Comparison of ENCODE assay signal across 1 cellular context in genomic region chr18:23136326-23137092, GRCh38.
A peak's percentile ranks its signal among the peaks of the same experiment; 100 is the strongest.
TF ChIP-seq lines count a peak whose summit lies in the region.

No MANE protein-coding gene starts in this region.

TF ChIP-seq in HepG2, 621 proteins besides CTCF, POLR2A, EP300 and RAD21 (continued from another document and continues in another):
- TF ChIP-seq, protein P1, sequence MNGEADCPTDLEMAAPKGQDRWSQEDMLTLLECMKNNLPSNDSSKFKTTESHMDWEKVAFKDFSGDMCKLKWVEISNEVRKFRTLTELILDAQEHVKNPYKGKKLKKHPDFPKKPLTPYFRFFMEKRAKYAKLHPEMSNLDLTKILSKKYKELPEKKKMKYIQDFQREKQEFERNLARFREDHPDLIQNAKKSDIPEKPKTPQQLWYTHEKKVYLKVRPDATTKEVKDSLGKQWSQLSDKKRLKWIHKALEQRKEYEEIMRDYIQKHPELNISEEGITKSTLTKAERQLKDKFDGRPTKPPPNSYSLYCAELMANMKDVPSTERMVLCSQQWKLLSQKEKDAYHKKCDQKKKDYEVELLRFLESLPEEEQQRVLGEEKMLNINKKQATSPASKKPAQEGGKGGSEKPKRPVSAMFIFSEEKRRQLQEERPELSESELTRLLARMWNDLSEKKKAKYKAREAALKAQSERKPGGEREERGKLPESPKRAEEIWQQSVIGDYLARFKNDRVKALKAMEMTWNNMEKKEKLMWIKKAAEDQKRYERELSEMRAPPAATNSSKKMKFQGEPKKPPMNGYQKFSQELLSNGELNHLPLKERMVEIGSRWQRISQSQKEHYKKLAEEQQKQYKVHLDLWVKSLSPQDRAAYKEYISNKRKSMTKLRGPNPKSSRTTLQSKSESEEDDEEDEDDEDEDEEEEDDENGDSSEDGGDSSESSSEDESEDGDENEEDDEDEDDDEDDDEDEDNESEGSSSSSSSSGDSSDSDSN (CRISPR knock-in tag; IDR thresholded peaks at IDR 0.05) = peak; percentile 81
- TF ChIP-seq ARNT2 (CRISPR knock-in tag; IDR thresholded peaks at IDR 0.05; ENCODE audit: low read depth) (peak; percentile 65; the same call in 1 of the 2 replicates), ZBTB4 (CRISPR knock-in tag; IDR thresholded peaks at IDR 0.05; ENCODE audit: borderline replicate concordance) (peak; percentile 58; the same call in 1 of the 2 replicates), SYNCRIP (IDR thresholded peaks at IDR 0.05; ENCODE audit: insufficient read depth, low read depth, low read length) (no peak), HMGXB4 (CRISPR knock-in tag; IDR thresholded peaks at IDR 0.05; ENCODE audit: borderline replicate concordance in 1 of 2, low read depth in 1 of 2) (peak in 1 of 2 experiments; percentile 68; a peak in 2 of 4 replicates), THAP9 (CRISPR knock-in tag; IDR thresholded peaks at IDR 0.05; ENCODE audit: borderline replicate concordance) (peak; percentile 71), ASH2L (IDR thresholded peaks at IDR 0.05; ENCODE audit: insufficient read length, low read depth, low read length) (peak; percentile 57), HNRNPUL1 (IDR thresholded peaks at IDR 0.05; ENCODE audit: low read depth, low read length) (no peak), YEATS4 (CRISPR knock-in tag; IDR thresholded peaks at IDR 0.05; ENCODE audit: borderline replicate concordance) (peak; percentile 6; the same call in 1 of the 2 replicates), ERF (CRISPR knock-in tag; IDR thresholded peaks at IDR 0.05) (no peak), ZNF670 (CRISPR knock-in tag; IDR thresholded peaks at IDR 0.05; ENCODE audit: borderline replicate concordance) (0 out of 2 replicates have a peak, but pooled peaks have one; percentile 20), ZNF766 (CRISPR knock-in tag; IDR thresholded peaks at IDR 0.05; ENCODE audit: borderline replicate concordance) (peak; percentile 9; the same call in 1 of the 2 replicates), CCDC6 (CRISPR knock-in tag; IDR thresholded peaks at IDR 0.05) (0 out of 2 replicates have a peak, but pooled peaks have one; percentile 21), ZNF589 (CRISPR knock-in tag; conservative IDR thresholded peaks at IDR 0.05) (0 out of 2 replicates have a peak, but pooled peaks have one; percentile 33), NR2F2 (IDR thresholded peaks at IDR 0.05; ENCODE audit: borderline replicate concordance, low read depth) (no peak; the same call in 1 of the 2 replicates), POGK (CRISPR knock-in tag; conservative IDR thresholded peaks at IDR 0.05) (peak; percentile 43; the same call in 1 of the 2 replicates), BORCS8-MEF2B (CRISPR knock-in tag; IDR thresholded peaks at IDR 0.05) (peak; percentile 24; the same call in 1 of the 2 replicates), TBX2 (CRISPR knock-in tag; IDR thresholded peaks at IDR 0.05; ENCODE audit: borderline replicate concordance) (peak; percentile 75), ZNF253 (CRISPR knock-in tag; IDR thresholded peaks at IDR 0.05; ENCODE audit: borderline replicate concordance) (0 out of 2 replicates have a peak, but pooled peaks have one; percentile 38), ZNF782 (CRISPR knock-in tag; IDR thresholded peaks at IDR 0.05; ENCODE audit: borderline replicate concordance) (no peak), ZNF280B (CRISPR knock-in tag; IDR thresholded peaks at IDR 0.05; ENCODE audit: borderline replicate concordance) (0 out of 2 replicates have a peak, but pooled peaks have one; percentile 72), ZNF816 (CRISPR knock-in tag; IDR thresholded peaks at IDR 0.05; ENCODE audit: borderline replicate concordance) (0 out of 2 replicates have a peak, but pooled peaks have one; percentile 54), ISX (CRISPR knock-in tag; conservative IDR thresholded peaks at IDR 0.05) (no peak), MAZ (IDR thresholded peaks at IDR 0.05; ENCODE audit: borderline replicate concordance, low read depth, low read length) (no peak), MAZ (CRISPR knock-in tag; IDR thresholded peaks at IDR 0.05; ENCODE audit: low read depth) (no peak; the same call in 1 of the 2 replicates), ZNF558 (CRISPR knock-in tag; IDR thresholded peaks at IDR 0.05; ENCODE audit: borderline replicate concordance) (0 out of 2 replicates have a peak, but pooled peaks have one; percentile 23), PHF8 (CRISPR knock-in tag; IDR thresholded peaks at IDR 0.05) (peak; percentile 70), ZNF232 (CRISPR knock-in tag; IDR thresholded peaks at IDR 0.05; ENCODE audit: borderline replicate concordance) (0 out of 2 replicates have a peak, but pooled peaks have one; percentile 5), HDAC1 (CRISPR knock-in tag; IDR thresholded peaks at IDR 0.05) (peak; percentile 49; the same call in 1 of the 2 replicates), ZNF513 (CRISPR knock-in tag; conservative IDR thresholded peaks at IDR 0.05) (no peak)
- TF ChIP-seq, protein P2, sequence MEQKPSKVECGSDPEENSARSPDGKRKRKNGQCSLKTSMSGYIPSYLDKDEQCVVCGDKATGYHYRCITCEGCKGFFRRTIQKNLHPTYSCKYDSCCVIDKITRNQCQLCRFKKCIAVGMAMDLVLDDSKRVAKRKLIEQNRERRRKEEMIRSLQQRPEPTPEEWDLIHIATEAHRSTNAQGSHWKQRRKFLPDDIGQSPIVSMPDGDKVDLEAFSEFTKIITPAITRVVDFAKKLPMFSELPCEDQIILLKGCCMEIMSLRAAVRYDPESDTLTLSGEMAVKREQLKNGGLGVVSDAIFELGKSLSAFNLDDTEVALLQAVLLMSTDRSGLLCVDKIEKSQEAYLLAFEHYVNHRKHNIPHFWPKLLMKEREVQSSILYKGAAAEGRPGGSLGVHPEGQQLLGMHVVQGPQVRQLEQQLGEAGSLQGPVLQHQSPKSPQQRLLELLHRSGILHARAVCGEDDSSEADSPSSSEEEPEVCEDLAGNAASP (CRISPR knock-in tag; IDR thresholded peaks at IDR 0.05; ENCODE audit: borderline replicate concordance) = no peak
- TF ChIP-seq, protein P3, sequence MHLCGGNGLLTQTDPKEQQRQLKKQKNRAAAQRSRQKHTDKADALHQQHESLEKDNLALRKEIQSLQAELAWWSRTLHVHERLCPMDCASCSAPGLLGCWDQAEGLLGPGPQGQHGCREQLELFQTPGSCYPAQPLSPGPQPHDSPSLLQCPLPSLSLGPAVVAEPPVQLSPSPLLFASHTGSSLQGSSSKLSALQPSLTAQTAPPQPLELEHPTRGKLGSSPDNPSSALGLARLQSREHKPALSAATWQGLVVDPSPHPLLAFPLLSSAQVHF (CRISPR knock-in tag; IDR thresholded peaks at IDR 0.05) = peak; percentile 81; the same call in 1 of the 2 replicates
- TF ChIP-seq, protein P4, sequence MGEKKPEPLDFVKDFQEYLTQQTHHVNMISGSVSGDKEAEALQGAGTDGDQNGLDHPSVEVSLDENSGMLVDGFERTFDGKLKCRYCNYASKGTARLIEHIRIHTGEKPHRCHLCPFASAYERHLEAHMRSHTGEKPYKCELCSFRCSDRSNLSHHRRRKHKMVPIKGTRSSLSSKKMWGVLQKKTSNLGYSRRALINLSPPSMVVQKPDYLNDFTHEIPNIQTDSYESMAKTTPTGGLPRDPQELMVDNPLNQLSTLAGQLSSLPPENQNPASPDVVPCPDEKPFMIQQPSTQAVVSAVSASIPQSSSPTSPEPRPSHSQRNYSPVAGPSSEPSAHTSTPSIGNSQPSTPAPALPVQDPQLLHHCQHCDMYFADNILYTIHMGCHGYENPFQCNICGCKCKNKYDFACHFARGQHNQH (CRISPR knock-in tag; IDR thresholded peaks at IDR 0.05) = no peak
- TF ChIP-seq, protein P5, sequence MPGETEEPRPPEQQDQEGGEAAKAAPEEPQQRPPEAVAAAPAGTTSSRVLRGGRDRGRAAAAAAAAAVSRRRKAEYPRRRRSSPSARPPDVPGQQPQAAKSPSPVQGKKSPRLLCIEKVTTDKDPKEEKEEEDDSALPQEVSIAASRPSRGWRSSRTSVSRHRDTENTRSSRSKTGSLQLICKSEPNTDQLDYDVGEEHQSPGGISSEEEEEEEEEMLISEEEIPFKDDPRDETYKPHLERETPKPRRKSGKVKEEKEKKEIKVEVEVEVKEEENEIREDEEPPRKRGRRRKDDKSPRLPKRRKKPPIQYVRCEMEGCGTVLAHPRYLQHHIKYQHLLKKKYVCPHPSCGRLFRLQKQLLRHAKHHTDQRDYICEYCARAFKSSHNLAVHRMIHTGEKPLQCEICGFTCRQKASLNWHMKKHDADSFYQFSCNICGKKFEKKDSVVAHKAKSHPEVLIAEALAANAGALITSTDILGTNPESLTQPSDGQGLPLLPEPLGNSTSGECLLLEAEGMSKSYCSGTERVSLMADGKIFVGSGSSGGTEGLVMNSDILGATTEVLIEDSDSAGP (CRISPR knock-in tag; IDR thresholded peaks at IDR 0.05; ENCODE audit: borderline replicate concordance) = peak; percentile 31; the same call in 1 of the 2 replicates
